In the genomic region with DNA sequence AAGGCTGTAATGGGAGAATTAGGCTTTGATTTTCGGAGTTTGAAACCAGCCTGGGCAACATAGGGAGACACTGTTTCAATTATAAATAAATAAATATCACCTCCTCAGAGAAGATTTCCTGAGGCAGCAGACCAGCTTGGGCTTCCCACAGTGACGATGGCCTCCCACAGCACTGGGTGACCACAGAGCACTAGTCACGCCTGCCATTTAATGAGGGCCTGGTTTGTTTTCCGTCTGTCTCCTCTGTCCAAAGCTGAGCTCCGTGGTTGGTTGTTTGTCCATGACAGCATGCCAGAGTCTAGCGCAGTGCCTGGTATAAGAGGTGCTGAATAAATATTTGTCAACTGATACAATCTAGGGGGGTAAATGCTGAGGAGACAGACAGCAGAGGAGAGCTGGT, we compare ENCODE assay signal across 2 cellular contexts.
TF ChIP-seq lines count a peak whose summit lies in the region.

No MANE protein-coding gene starts in this region.

TF ChIP-seq in IMR-90, 13 proteins besides CTCF, POLR2A, EP300 and RAD21 (continued from another document):
- TF ChIP-seq MXI1 (IDR thresholded peaks at IDR 0.05; ENCODE audit: borderline replicate concordance, low read depth, low read length) (no peak), USF2 (IDR thresholded peaks at IDR 0.05; ENCODE audit: low read depth, low read length) (no peak), RCOR1 (IDR thresholded peaks at IDR 0.05; ENCODE audit: insufficient replicate concordance, low read length) (no peak), MAZ (IDR thresholded peaks at IDR 0.05; ENCODE audit: borderline replicate concordance, low read depth, low read length) (no peak), CHD1 (IDR thresholded peaks at IDR 0.05; ENCODE audit: low read depth, low read length) (no peak), BHLHE40 (IDR thresholded peaks at IDR 0.05; ENCODE audit: low read depth, low read length) (no peak), SMC3 (IDR thresholded peaks at IDR 0.05; ENCODE audit: low read depth, low read length) (no peak), MAFK (IDR thresholded peaks at IDR 0.05; ENCODE audit: low read depth, low read length) (no peak), NFE2L2 (IDR thresholded peaks at IDR 0.05; ENCODE audit: low read depth, low read length) (no peak), CEBPB (IDR thresholded peaks at IDR 0.05; ENCODE audit: low read depth, low read length) (no peak), RFX5 (IDR thresholded peaks at IDR 0.05; ENCODE audit: low read depth, low read length) (no peak)
- TF ChIP-seq, protein P1, sequence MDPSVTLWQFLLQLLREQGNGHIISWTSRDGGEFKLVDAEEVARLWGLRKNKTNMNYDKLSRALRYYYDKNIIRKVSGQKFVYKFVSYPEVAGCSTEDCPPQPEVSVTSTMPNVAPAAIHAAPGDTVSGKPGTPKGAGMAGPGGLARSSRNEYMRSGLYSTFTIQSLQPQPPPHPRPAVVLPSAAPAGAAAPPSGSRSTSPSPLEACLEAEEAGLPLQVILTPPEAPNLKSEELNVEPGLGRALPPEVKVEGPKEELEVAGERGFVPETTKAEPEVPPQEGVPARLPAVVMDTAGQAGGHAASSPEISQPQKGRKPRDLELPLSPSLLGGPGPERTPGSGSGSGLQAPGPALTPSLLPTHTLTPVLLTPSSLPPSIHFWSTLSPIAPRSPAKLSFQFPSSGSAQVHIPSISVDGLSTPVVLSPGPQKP (IDR thresholded peaks at IDR 0.05; ENCODE audit: borderline replicate concordance, low read depth, low read length), result no peak
TF ChIP-seq in IMR-90: peak in this region for 0.

TF ChIP-seq in neural cell, 6 proteins besides CTCF, POLR2A, EP300 and RAD21 (continued from another document):
- TF ChIP-seq EZH2 (IDR thresholded peaks at IDR 0.05; ENCODE audit: borderline replicate concordance, insufficient read depth, low read length, poor library complexity, severe bottlenecking) (no peak), MXI1 (conservative IDR thresholded peaks at IDR 0.05; ENCODE audit: poor library complexity, severe bottlenecking) (no peak), POLR2AphosphoS5 (IDR thresholded peaks at IDR 0.05) (no peak)
- TF ChIP-seq, protein P2, sequence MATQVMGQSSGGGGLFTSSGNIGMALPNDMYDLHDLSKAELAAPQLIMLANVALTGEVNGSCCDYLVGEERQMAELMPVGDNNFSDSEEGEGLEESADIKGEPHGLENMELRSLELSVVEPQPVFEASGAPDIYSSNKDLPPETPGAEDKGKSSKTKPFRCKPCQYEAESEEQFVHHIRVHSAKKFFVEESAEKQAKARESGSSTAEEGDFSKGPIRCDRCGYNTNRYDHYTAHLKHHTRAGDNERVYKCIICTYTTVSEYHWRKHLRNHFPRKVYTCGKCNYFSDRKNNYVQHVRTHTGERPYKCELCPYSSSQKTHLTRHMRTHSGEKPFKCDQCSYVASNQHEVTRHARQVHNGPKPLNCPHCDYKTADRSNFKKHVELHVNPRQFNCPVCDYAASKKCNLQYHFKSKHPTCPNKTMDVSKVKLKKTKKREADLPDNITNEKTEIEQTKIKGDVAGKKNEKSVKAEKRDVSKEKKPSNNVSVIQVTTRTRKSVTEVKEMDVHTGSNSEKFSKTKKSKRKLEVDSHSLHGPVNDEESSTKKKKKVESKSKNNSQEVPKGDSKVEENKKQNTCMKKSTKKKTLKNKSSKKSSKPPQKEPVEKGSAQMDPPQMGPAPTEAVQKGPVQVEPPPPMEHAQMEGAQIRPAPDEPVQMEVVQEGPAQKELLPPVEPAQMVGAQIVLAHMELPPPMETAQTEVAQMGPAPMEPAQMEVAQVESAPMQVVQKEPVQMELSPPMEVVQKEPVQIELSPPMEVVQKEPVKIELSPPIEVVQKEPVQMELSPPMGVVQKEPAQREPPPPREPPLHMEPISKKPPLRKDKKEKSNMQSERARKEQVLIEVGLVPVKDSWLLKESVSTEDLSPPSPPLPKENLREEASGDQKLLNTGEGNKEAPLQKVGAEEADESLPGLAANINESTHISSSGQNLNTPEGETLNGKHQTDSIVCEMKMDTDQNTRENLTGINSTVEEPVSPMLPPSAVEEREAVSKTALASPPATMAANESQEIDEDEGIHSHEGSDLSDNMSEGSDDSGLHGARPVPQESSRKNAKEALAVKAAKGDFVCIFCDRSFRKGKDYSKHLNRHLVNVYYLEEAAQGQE (IDR thresholded peaks at IDR 0.05; ENCODE audit: borderline replicate concordance), result no peak
TF ChIP-seq in neural cell: peak in this region for 0.
